14 cellular contexts compared by ENCODE assay signal in genomic region chr10:113993489-113993932, GRCh38. TPM values are rescaled to one million over a fixed set of nuclear protein-coding genes. Genes with fewer than 3 reads are reported as not detected.
DNase-seq lines count a peak whose midpoint lies in the region; ATAC-seq and TF ChIP-seq lines count a peak whose summit lies in the region.
"Had no signal": no experiment of that assay in that cellular context is flagged by ENCODE, and none has a peak within 500 bp of the region (broad histone marks: within the 10 kb centered on the region; RNA-seq: fewer than 3 reads in every experiment).

No MANE protein-coding gene starts in this region.

- peak overlapping the region; percentile 56 for H3K27ac ChIP-seq in suprapubic skin
- H3K27ac ChIP-seq: upper lobe of left lung had no signal

- WGBS in suprapubic skin: 79% methylated on average over 2 of the region's 3 CpGs

- TF ChIP-seq EP300 in suprapubic skin (IDR thresholded peaks at IDR 0.05): no peak

- no peaks in the 10 kb centered on the region for H3K27me3 ChIP-seq in suprapubic skin
- H3K27me3 ChIP-seq: upper lobe of left lung had no signal

- ATAC-seq in GM21576 (IDR thresholded peaks at IDR 0.05; ENCODE audit: unreplicated experiment): no peak
- no peak for ATAC-seq in GM21381 (IDR thresholded peaks at IDR 0.05; ENCODE audit: unreplicated experiment)

- no peak for TF ChIP-seq POLR2A in suprapubic skin (IDR thresholded peaks at IDR 0.05)

- TF ChIP-seq CTCF in suprapubic skin (IDR thresholded peaks at IDR 0.05): no peak

- DNase-seq in SKM-1 treated with dmso at 0.1 percent for 144 hours (lab: John Stamatoyannopoulos, UW; ENCODE audit: unreplicated experiment) (peak; percentile 25), SKM-1 (lab: John Stamatoyannopoulos, UW; ENCODE audit: unreplicated experiment) (no peak), astrocyte of the hippocampus (ENCODE audit: low read depth, low spot score) (peak; percentile 67), hepatic stellate cell (ENCODE audit: low spot score) (peak; percentile 12), suprapubic skin (ENCODE audit: low spot score in 2 of 2) (no peak)
- no peak for DNase-seq in stimulated activated CD8-positive, alpha-beta memory T cell treated with anti-CD3 and anti-CD28 coated beads, Interleukin-4, amount 100 ng/mL, for 48 hours
- DNase-seq: activated T-cell treated with anti-CD3 and anti-CD28 coated beads, Interleukin-2, amount 50 U/mL, for 24 hours; DMS79; NCI-H2081 treated with DMSO at 0.1 percent for 48 hours; NK-92 treated with Interleukin-12 subunit alpha and Interleukin-12 subunit beta, amount 100 ng/mL, for 24 hours; T-helper 1 cell; upper lobe of left lung had no signal

- no peak overlapping the region for H3K4me3 ChIP-seq in suprapubic skin
- H3K4me3 ChIP-seq: upper lobe of left lung had no signal

- H3K36me3 ChIP-seq in suprapubic skin: no peaks in the 10 kb centered on the region
- H3K36me3 ChIP-seq: upper lobe of left lung had no signal

- no peaks in the 10 kb centered on the region for H3K9me3 ChIP-seq in suprapubic skin
- H3K9me3 ChIP-seq: upper lobe of left lung had no signal

- H3K4me1 ChIP-seq in suprapubic skin: peaks cover 16% of the 10 kb centered on the region

RNA-seq across cellular contexts. Expression of gene ADRB1, which starts 50.2 kb away (rescaled TPM):
- total RNA-seq in suprapubic skin: 1 to 10 TPM in 3 of 4 donors, under 1 TPM in 1; 0.56 to 1.4 (median 1.1) TPM

Comparison
In these comparisons a context has a peak if more than half of its experiments do, and no peak if none do; other contexts are left out.
1. DNase-seq: peak in SKM-1 treated with dmso at 0.1 percent for 144 hours (single experiment), astrocyte of the hippocampus (single experiment) and hepatic stellate cell (single experiment); none in SKM-1 (single experiment), suprapubic skin (0 of 2) and stimulated activated CD8-positive, alpha-beta memory T cell treated with anti-CD3 and anti-CD28 coated beads, Interleukin-4, amount 100 ng/mL, for 48 hours (single experiment).